ENCODE assay signal across 2 cellular contexts in genomic region chr7:43778293-43779031, GRCh38.
TF ChIP-seq lines count a peak whose summit lies in the region.

No MANE protein-coding gene starts in this region.

TF ChIP-seq in HEK293, 187 proteins besides CTCF, POLR2A, EP300 and RAD21:
- TF ChIP-seq GLIS2 (tag by site-specific recombination; IDR thresholded peaks at IDR 0.05) (peak; percentile 81), GLIS1 (tag by site-specific recombination; IDR thresholded peaks at IDR 0.05) (peak; percentile 83), KLF1 (tag by site-specific recombination; IDR thresholded peaks at IDR 0.05) (peak; percentile 67; the same call in 1 of the 2 replicates), ZNF692 (tag by site-specific recombination; IDR thresholded peaks at IDR 0.05) (peak; percentile 100), ZNF341 (tag by site-specific recombination; IDR thresholded peaks at IDR 0.05; ENCODE audit: low read depth) (peak; percentile 39; the same call in 1 of the 2 replicates), ZNF629 (tag by site-specific recombination; IDR thresholded peaks at IDR 0.05) (peak; percentile 45), ZNF549 (tag by site-specific recombination; IDR thresholded peaks at IDR 0.05) (0 out of 2 replicates have a peak, but pooled peaks have one; percentile 6), FEZF1 (tag by site-specific recombination; IDR thresholded peaks at IDR 0.05) (peak; percentile 31; the same call in 1 of the 2 replicates), YY1 (tag by site-specific recombination; IDR thresholded peaks at IDR 0.05) (peak; percentile 52; the same call in 1 of the 2 replicates), ZNF561 (tag by site-specific recombination; IDR thresholded peaks at IDR 0.05; ENCODE audit: borderline replicate concordance) (peak; percentile 35; the same call in 1 of the 2 replicates), KLF10 (tag by site-specific recombination; IDR thresholded peaks at IDR 0.05) (peak; percentile 22), KLF7 (tag by site-specific recombination; IDR thresholded peaks at IDR 0.05; ENCODE audit: borderline replicate concordance) (peak; percentile 65; the same call in 1 of the 2 replicates), IKZF3 (tag by site-specific recombination; IDR thresholded peaks at IDR 0.05) (peak; percentile 71), ZSCAN30 (tag by site-specific recombination; IDR thresholded peaks at IDR 0.05) (peak; percentile 76), ZFP69B (tag by site-specific recombination; IDR thresholded peaks at IDR 0.05) (peak; percentile 99), KLF17 (tag by site-specific recombination; IDR thresholded peaks at IDR 0.05) (peak; percentile 46; the same call in 1 of the 2 replicates), PATZ1 (tag by site-specific recombination; IDR thresholded peaks at IDR 0.05) (peak; percentile 46; the same call in 1 of the 2 replicates)

TF ChIP-seq in K562, 482 proteins besides CTCF, POLR2A, EP300 and RAD21:
- TF ChIP-seq CBX3 (IDR thresholded peaks at IDR 0.05; ENCODE audit: borderline replicate concordance in 1 of 2, low read length in 2 of 2) (peak in 1 of 2 experiments; percentile 32; a peak in 1 of 3 replicates), SMAD4 (CRISPR knock-in tag; conservative IDR thresholded peaks at IDR 0.05) (peak; percentile 23; the same call in 1 of the 2 replicates), MAX (CRISPR knock-in tag; IDR thresholded peaks at IDR 0.05) (peak; percentile 48), NRF1 (conservative IDR thresholded peaks at IDR 0.05 in 1 of 2, IDR thresholded peaks at IDR 0.05 in 1 of 2) (0 out of 4 replicates have a peak, but pooled peaks of 1 of the 2 experiments have one; percentile 25), ZNF280A (IDR thresholded peaks at IDR 0.05; ENCODE audit: low read depth, partially characterized antibody) (peak; percentile 61), SOX6 (IDR thresholded peaks at IDR 0.05) (peak; percentile 33; the same call in 1 of the 2 replicates), ZBTB33 (CRISPR knock-in tag; IDR thresholded peaks at IDR 0.05) (peak; percentile 97), MNT (conservative IDR thresholded peaks at IDR 0.05) (0 out of 4 replicates have a peak, but pooled peaks of 1 of the 2 experiments have one; percentile 14), FOXA3 (CRISPR knock-in tag; conservative IDR thresholded peaks at IDR 0.05 in 1 of 2, IDR thresholded peaks at IDR 0.05 in 1 of 2) (peak; percentile 78 to 90; a peak in 3 of 4 replicates), TRIM28 (IDR thresholded peaks at IDR 0.05) (0 out of 2 replicates have a peak, but pooled peaks have one; percentile 46), FOXK2 (conservative IDR thresholded peaks at IDR 0.05 in 1 of 2, IDR thresholded peaks at IDR 0.05 in 1 of 2; ENCODE audit: low read depth in 2 of 2) (peak in 1 of 2 experiments; percentile 51; a peak in 2 of 4 replicates), CBX5 (IDR thresholded peaks at IDR 0.05; ENCODE audit: borderline replicate concordance, low read depth) (0 out of 2 replicates have a peak, but pooled peaks have one; percentile 51)
TF ChIP-seq in K562: peak in this region for 12; not testable (repeated sequence) for 470.
